In genomic region chr2:85216051-85216431, GRCh38 we compare ENCODE assay signal across 8 cellular contexts.
DNase-seq lines count a peak whose midpoint lies in the region; ATAC-seq and TF ChIP-seq lines count a peak whose summit lies in the region.

No MANE protein-coding gene starts in this region.

- DNase-seq in left ventricle myocardium superior: no peak
- DNase-seq in left ventricle myocardium inferior: no peak
- DNase-seq in epithelial cell of esophagus (ENCODE audit: low read depth): peak; percentile 51
- DNase-seq in aorta: peak in 1 of 2 donors; percentile 66
- DNase-seq in cortex of kidney (lab: John Stamatoyannopoulos, UW): no peak
- no peak for DNase-seq in stimulated activated naive CD8-positive, alpha-beta T cell treated with anti-CD3 and anti-CD28 coated beads, Interleukin-15, amount 100 ng/mL, for 72 hours
- no peak for DNase-seq in CD1c-positive myeloid dendritic cell (ENCODE audit: extremely low spot score)

- no peaks in the 10 kb centered on the region for H3K27me3 ChIP-seq in left ventricle myocardium inferior (ENCODE audit: low read depth)
- no peaks in the 10 kb centered on the region for H3K27me3 ChIP-seq in neuron (ENCODE audit: insufficient read depth, low read length)
- H3K27me3 ChIP-seq in aorta (ENCODE audit: control insufficient read depth in 1 of 2, insufficient read depth in 2 of 2, low read length in 1 of 2): no peaks in the 10 kb centered on the region

- no peak for TF ChIP-seq CTCF in left ventricle myocardium inferior (IDR thresholded peaks at IDR 0.05; ENCODE audit: borderline replicate concordance)
- TF ChIP-seq CTCF in epithelial cell of esophagus (IDR thresholded peaks at IDR 0.05; ENCODE audit: insufficient read depth, low read depth, low read length, missing control alignments): no peak

- H3K27me3 Mint-ChIP-seq in stimulated activated naive CD8-positive, alpha-beta T cell treated with anti-CD3 and anti-CD28 coated beads, Interleukin-15, amount 100 ng/mL, for 72 hours: peaks cover 40% of the 10 kb centered on the region

- H3K4me3 ChIP-seq in left ventricle myocardium inferior: no peak overlapping the region
- no peak overlapping the region for H3K4me3 ChIP-seq in epithelial cell of esophagus (ENCODE audit: low read length)
- H3K4me3 ChIP-seq in neuron (ENCODE audit: low read length): peak overlapping the region; percentile 15
- H3K4me3 ChIP-seq in aorta (ENCODE audit: low read length in 2 of 2): no peak overlapping the region

- H3K27ac ChIP-seq in left ventricle myocardium inferior (replicated peaks) (no peak overlapping the region), aorta (ENCODE audit: low read depth in 1 of 2, low read length in 2 of 2) (peak overlapping the region in 1 of 2 donors; percentile 9)

- H3K4me3 Mint-ChIP-seq in stimulated activated naive CD8-positive, alpha-beta T cell treated with anti-CD3 and anti-CD28 coated beads, Interleukin-15, amount 100 ng/mL, for 72 hours: no peak overlapping the region

- H3K4me1 Mint-ChIP-seq in stimulated activated naive CD8-positive, alpha-beta T cell treated with anti-CD3 and anti-CD28 coated beads, Interleukin-15, amount 100 ng/mL, for 72 hours: no peaks in the 10 kb centered on the region

- H3K36me3 ChIP-seq in left ventricle myocardium inferior: no peaks in the 10 kb centered on the region
- peaks cover 3% of the 10 kb centered on the region for H3K36me3 ChIP-seq in neuron (ENCODE audit: insufficient read depth, low read length)
- no peaks in the 10 kb centered on the region for H3K36me3 ChIP-seq in aorta (ENCODE audit: control insufficient read depth in 1 of 2, insufficient read depth in 2 of 2, low read length in 1 of 2)

- 18 to 22% methylated on average over 9 of the region's 9 CpGs for WGBS in aorta, 2 donors

- intact Hi-C loops in left ventricle myocardium superior (cut with micrococcal nuclease) (no loop called here), left ventricle myocardium inferior (cut with micrococcal nuclease) (no loop called here), aorta (cut with DNase I) (no loop called here)

- ATAC-seq in left ventricle myocardium superior (peak; percentile 15), aorta (ENCODE audit: low FRiP score) (peak; percentile 34)
- ATAC-seq in stimulated activated naive CD8-positive, alpha-beta T cell treated with anti-CD3 and anti-CD28 coated beads, Interleukin-15, amount 100 ng/mL, for 72 hours: no peak

- H3K9me3 ChIP-seq in left ventricle myocardium inferior (replicated peaks): no peaks in the 10 kb centered on the region
- H3K9me3 ChIP-seq in neuron (ENCODE audit: low read length): no peaks in the 10 kb centered on the region
- H3K9me3 ChIP-seq in aorta (ENCODE audit: control insufficient read depth, low read length): no peaks in the 10 kb centered on the region

- H2AFZ ChIP-seq in neuron (ENCODE audit: low read depth, low read length): no peak overlapping the region

- no peak overlapping the region for H3K27ac Mint-ChIP-seq in stimulated activated naive CD8-positive, alpha-beta T cell treated with anti-CD3 and anti-CD28 coated beads, Interleukin-15, amount 100 ng/mL, for 72 hours

- no peaks in the 10 kb centered on the region for H3K9me3 Mint-ChIP-seq in stimulated activated naive CD8-positive, alpha-beta T cell treated with anti-CD3 and anti-CD28 coated beads, Interleukin-15, amount 100 ng/mL, for 72 hours

- H3K4me1 ChIP-seq in left ventricle myocardium inferior: peaks cover 48% of the 10 kb centered on the region
- peaks cover 45% of the 10 kb centered on the region for H3K4me1 ChIP-seq in neuron (ENCODE audit: insufficient read depth, low read length)
- peaks cover 0 to 6% of the 10 kb centered on the region in 2 donors for H3K4me1 ChIP-seq in aorta (ENCODE audit: control insufficient read depth in 1 of 2, insufficient read depth in 2 of 2, low read length in 2 of 2)
